In genomic region chr17:3514167-3514566, GRCh38 we compare ENCODE assay signal across 8 cellular contexts. TPM values are rescaled to one million over a fixed set of nuclear protein-coding genes. Genes with fewer than 3 reads are reported as not detected.
"Had no signal": no experiment of that assay in that cellular context is flagged by ENCODE, and none has a peak within 500 bp of the region (broad histone marks: within the 10 kb centered on the region; RNA-seq: fewer than 3 reads in every experiment).

No MANE protein-coding gene starts in this region.

RNA-seq across cellular contexts. Expression of gene ASPA, which starts 38.4 kb away (rescaled TPM):
- total RNA-seq: HepG2, HT1080, IMR-90, NCI-H460, PC-9 had no signal
- polyA plus RNA-seq: HepG2 had no signal

RNA-seq across cellular contexts. Expression of gene SPATA22, which starts 42.5 kb away (rescaled TPM):
- total RNA-seq: HepG2, HT1080, NCI-H460, PC-9, Peyer's patch, RPMI7951, SJSA1 had no signal
- polyA plus RNA-seq: HepG2 had no signal

RNA-seq across cellular contexts. Expression of gene TRPV3, which starts 43.4 kb away (rescaled TPM):
- total RNA-seq: SJSA1 had no signal
